In genomic region chr15:101120473-101120872, GRCh38 we compare ENCODE assay signal across 17 cellular contexts.
"Had no signal": no experiment of that assay in that cellular context is flagged by ENCODE, and none has a peak within 500 bp of the region (broad histone marks: within the 10 kb centered on the region; RNA-seq: fewer than 3 reads in every experiment).

No MANE protein-coding gene starts in this region.

- DNase-seq: activated CD4-positive, alpha-beta T cell treated with anti-CD3 and anti-CD28 coated beads, Interleukin-2, amount 50 U/mL, for 48 hours; activated CD4-positive, CD25-positive, alpha-beta regulatory T cell; activated CD8-positive, alpha-beta memory T cell treated with anti-CD3 and anti-CD28 coated beads, Interleukin-2, amount 10 ng/mL, durations not matched to agents 7 days and 5 days; activated effector memory CD4-positive, alpha-beta T cell treated with anti-CD3 and anti-CD28 coated beads, Interleukin-2, amount 50 U/mL, for 16 hours; activated naive CD8-positive, alpha-beta T cell treated with anti-CD3 and anti-CD28 coated beads, Interleukin-2, amount 10 ng/mL, durations not matched to agents 7 days and 5 days; activated T-cell treated with anti-CD3 and anti-CD28 coated beads, Interleukin-2, amount 50 U/mL, for 4 hours; anterior cingulate cortex; effector memory CD4-positive, alpha-beta T cell; kidney; left ventricle myocardium inferior; mesendoderm; stimulated activated naive B cell treated with anti-CD40 and anti-IgM and Interleukin-4, amounts not matched to agents 10 μg/mL and 1 μg/mL and 100 μg/mL, for 72 hours; T-helper 17 cell had no signal

- H3K27me3 ChIP-seq: gastroesophageal sphincter, right atrium auricular region had no signal

- H3K4me2 ChIP-seq: smooth muscle cell had no signal

- ATAC-seq: activated CD8-positive, alpha-beta memory T cell treated with anti-CD3 and anti-CD28 coated beads, Interleukin-2, amount 10 ng/mL, durations not matched to agents 7 days and 5 days; activated T-cell treated with anti-CD3 and anti-CD28 coated beads, Interleukin-2, amount 50 U/mL, for 4 hours; gastroesophageal sphincter; stimulated activated naive B cell treated with anti-CD40 and anti-IgM and Interleukin-4, amounts not matched to agents 10 μg/mL and 1 μg/mL and 100 μg/mL, for 72 hours; T-helper 17 cell had no signal

- H3K36me3 ChIP-seq: gastroesophageal sphincter, left ventricle myocardium inferior, right atrium auricular region had no signal

- H3K9me3 ChIP-seq: gastroesophageal sphincter, left ventricle myocardium inferior, right atrium auricular region had no signal

- H3K27ac ChIP-seq: epithelial cell of prostate had no signal

- H3K4me3 ChIP-seq: smooth muscle cell had no signal
